8 cellular contexts compared by ENCODE assay signal in the genomic region with DNA sequence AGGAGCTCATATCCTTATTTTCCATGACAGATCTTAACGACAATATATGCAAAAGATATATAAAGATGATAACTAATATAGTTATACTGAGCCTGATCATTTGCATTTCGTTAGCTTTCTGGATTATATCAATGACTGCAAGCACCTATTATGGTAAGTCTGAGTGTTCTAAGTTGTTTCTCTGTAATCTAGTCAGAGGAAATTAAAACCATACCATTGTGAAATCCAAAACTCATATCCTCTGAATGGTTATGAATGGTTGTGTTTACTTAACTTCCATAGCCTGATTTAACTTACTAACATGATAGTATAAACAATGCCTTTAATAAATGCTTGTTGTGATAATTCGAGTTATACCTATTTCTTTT. TPM values are rescaled to one million over a fixed set of nuclear protein-coding genes. Genes with fewer than 3 reads are reported as not detected.
DNase-seq lines count a peak whose midpoint lies in the region; ATAC-seq and TF ChIP-seq lines count a peak whose summit lies in the region.

No MANE protein-coding gene starts in this region.

- CTCF ChIA-PET in MCF 10A (lab: Yijun Ruan, JAX), result interaction anchor here (0.6 to 6.7 kb wide), 27 partner anchors 9 to 271 kb away, joined by 3 to 226 read pairs (median 7); a partner anchor contains a TSS

- ATAC-seq in mucosa of descending colon (no peak), GM21447 (IDR thresholded peaks at IDR 0.05; ENCODE audit: unreplicated experiment) (no peak)

- H3K4me3 ChIP-seq in BE2C (ENCODE audit: low read depth, low read length) (peak overlapping the region; percentile 84), HUES6 (ENCODE audit: low read depth, low read length) (peak overlapping the region; percentile 68), mucosa of descending colon (peak overlapping the region; percentile 52)

- no peaks in the 10 kb centered on the region for H3K27me3 Mint-ChIP-seq in MCF 10A (ENCODE audit: insufficient read depth, unreplicated experiment)

- no peaks in the 10 kb centered on the region for H3K36me3 ChIP-seq in BE2C
- no peaks in the 10 kb centered on the region for H3K36me3 ChIP-seq in HUES6 (ENCODE audit: control insufficient read depth, insufficient read depth, low read length)
- no peaks in the 10 kb centered on the region for H3K36me3 ChIP-seq in mucosa of descending colon (ENCODE audit: low read depth)

- intact Hi-C loops in MCF 10A (cut with micrococcal nuclease) (loop anchor here (1.0 kb wide), 3 partner anchors 22 to 61 kb away; a partner anchor contains a TSS), mucosa of descending colon (cut with DNase I, micrococcal nuclease) (no loop called here)

- TF ChIP-seq CTCF in BE2C (IDR thresholded peaks at IDR 0.05; ENCODE audit: low read depth, low read length), result no peak
- TF ChIP-seq CTCF in MCF 10A (IDR thresholded peaks at IDR 0.05; ENCODE audit: unreplicated experiment), result no peak
- TF ChIP-seq CTCF in mucosa of descending colon (IDR thresholded peaks at IDR 0.05), result no peak

- POLR2A ChIA-PET in MCF 10A (lab: Yijun Ruan, JAX), result interaction anchor here (0.5 to 7.9 kb wide), 17 partner anchors 9 to 193 kb away, joined by 3 to 248 read pairs (median 5); a partner anchor contains a TSS

- H3K4me3 Mint-ChIP-seq in MCF 10A (ENCODE audit: unreplicated experiment), result peak overlapping the region; percentile 87

- H3K9ac ChIP-seq in HUES6 (ENCODE audit: low read length), result peak overlapping the region; percentile 81

- H3K9me3 Mint-ChIP-seq in MCF 10A (ENCODE audit: unreplicated experiment), result no peaks in the 10 kb centered on the region

- H3K4me1 ChIP-seq in BE2C (no peaks in the 10 kb centered on the region), HUES6 (ENCODE audit: control insufficient read depth, insufficient read depth, low read length) (no peaks in the 10 kb centered on the region), mucosa of descending colon (ENCODE audit: low read depth) (no peaks in the 10 kb centered on the region)

- no peaks in the 10 kb centered on the region for H3K36me3 Mint-ChIP-seq in MCF 10A (ENCODE audit: insufficient read depth, unreplicated experiment)

- TSS peak; percentile 62 for BruUV-seq in MCF 10A (replicated peaks; lab: Mats Ljungman, UMichigan)

- H3K9me3 ChIP-seq in BE2C, result no peaks in the 10 kb centered on the region
- no peaks in the 10 kb centered on the region for H3K9me3 ChIP-seq in HUES6 (ENCODE audit: control insufficient read depth, insufficient read depth, low read depth, low read length)
- H3K9me3 ChIP-seq in mucosa of descending colon, result no peaks in the 10 kb centered on the region

- H3K4me1 Mint-ChIP-seq in MCF 10A (ENCODE audit: insufficient read depth, unreplicated experiment), result peaks cover 18% of the 10 kb centered on the region

- peak overlapping the region; percentile 76 for H3K27ac Mint-ChIP-seq in MCF 10A (ENCODE audit: low read depth, unreplicated experiment)

- DNase-seq in BE2C (no peak), MCF 10A (ENCODE audit: unreplicated experiment) (peak; percentile 27), mucosa of descending colon (no peak), DMS53 treated with DMSO at 0.1 percent for 48 hours (lab: John Stamatoyannopoulos, UW; ENCODE audit: unreplicated experiment) (no peak), GOT3 (lab: John Stamatoyannopoulos, UW) (no peak), NCI-H2227 (lab: John Stamatoyannopoulos, UW; ENCODE audit: unreplicated experiment) (no peak)

- H3K27me3 ChIP-seq in BE2C, result no peaks in the 10 kb centered on the region
- H3K27me3 ChIP-seq in HUES6 (ENCODE audit: control insufficient read depth, insufficient read depth, low read length), result no peaks in the 10 kb centered on the region

- H3K27ac ChIP-seq in HUES6 (ENCODE audit: low read depth, low read length), result no peak overlapping the region

RNA-seq across cellular contexts. Expression of a gene that starts 0.8 kb away (rescaled TPM):
- polyA plus RNA-seq in BE2C (2012; ENCODE audit: insufficient read depth, insufficient read length, low read depth), result 30.0 TPM
- total RNA-seq in MCF 10A (2022) (7.2 and 7.3 TPM in 2 replicates), mucosa of descending colon (10 to 100 TPM; 25.3 to 41.7 (median 37.3) TPM)

RNA-seq across cellular contexts. Expression of a gene that starts 22.5 kb away (rescaled TPM):
- polyA plus RNA-seq in BE2C (2012; ENCODE audit: insufficient read depth, insufficient read length, low read depth), result 3.7 TPM
- total RNA-seq in MCF 10A (2022), result 12.6 and 13.0 TPM in 2 replicates
- 1 to 10 TPM; 3.2 to 4.6 (median 3.9) TPM for total RNA-seq in mucosa of descending colon

RNA-seq across cellular contexts. Expression of a gene that starts 23.0 kb away (rescaled TPM):
- polyA plus RNA-seq in BE2C (2012; ENCODE audit: insufficient read depth, insufficient read length, low read depth), result 11.1 TPM
- 55.3 and 55.8 TPM in 2 replicates for total RNA-seq in MCF 10A (2022)
- total RNA-seq in mucosa of descending colon, result 10 to 100 TPM; 49.0 to 64.1 (median 57.0) TPM
